In genomic region chr6:18135171-18135570, GRCh38 we compare ENCODE assay signal across 25 cellular contexts.
"Had no signal": no experiment of that assay in that cellular context is flagged by ENCODE, and none has a peak within 500 bp of the region (broad histone marks: within the 10 kb centered on the region; RNA-seq: fewer than 3 reads in every experiment).

No MANE protein-coding gene starts in this region.

- DNase-seq: dermis blood vessel endothelial cell; dorsolateral prefrontal cortex; effector CD8-positive, alpha-beta T cell; effector memory CD8-positive, alpha-beta T cell; endodermal cell; erythroblast; esophagus squamous epithelium; foreskin fibroblast; foreskin melanocyte; gastrocnemius medialis; heart left ventricle; hippocampal formation; left cardiac atrium; left lung; left ventricle myocardium superior; lower lobe of right lung; mesenchymal stem cell; midbrain had no signal

- ATAC-seq: effector memory CD8-positive, alpha-beta T cell; esophagus mucosa; gastrocnemius medialis; heart left ventricle; left cardiac atrium; left lung; left ventricle myocardium superior; lower lobe of right lung had no signal

- H3K27me3 ChIP-seq: dorsolateral prefrontal cortex, esophagus squamous epithelium, gastrocnemius medialis, heart left ventricle, left lung had no signal

- H3K27ac ChIP-seq: coronary artery, dorsolateral prefrontal cortex, epithelial cell of prostate, esophagus squamous epithelium, gastrocnemius medialis, heart left ventricle, left lung, lower lobe of right lung had no signal

- H3K4me1 ChIP-seq: esophagus squamous epithelium, gastrocnemius medialis, heart left ventricle, left lung, lower lobe of right lung had no signal

- H3K9me3 ChIP-seq: esophagus squamous epithelium, gastrocnemius medialis, heart left ventricle, left lung, lower lobe of right lung had no signal

- H3K4me3 Mint-ChIP-seq: effector memory CD8-positive, alpha-beta T cell; endodermal cell had no signal

- H3K4me1 Mint-ChIP-seq: endodermal cell had no signal

- H3K4me3 ChIP-seq: coronary artery, dorsolateral prefrontal cortex, esophagus squamous epithelium, gastrocnemius medialis, heart left ventricle, left lung, lower lobe of right lung had no signal

- FAIRE-seq: colon, endometrium, islet of Langerhans, keratinocyte had no signal

- H3K27me3 Mint-ChIP-seq: effector memory CD8-positive, alpha-beta T cell had no signal

- H3K9me3 Mint-ChIP-seq: effector memory CD8-positive, alpha-beta T cell; endodermal cell had no signal

- H3K27ac Mint-ChIP-seq: endodermal cell had no signal
